ENCODE assay signal across 8 cellular contexts in the genomic region with DNA sequence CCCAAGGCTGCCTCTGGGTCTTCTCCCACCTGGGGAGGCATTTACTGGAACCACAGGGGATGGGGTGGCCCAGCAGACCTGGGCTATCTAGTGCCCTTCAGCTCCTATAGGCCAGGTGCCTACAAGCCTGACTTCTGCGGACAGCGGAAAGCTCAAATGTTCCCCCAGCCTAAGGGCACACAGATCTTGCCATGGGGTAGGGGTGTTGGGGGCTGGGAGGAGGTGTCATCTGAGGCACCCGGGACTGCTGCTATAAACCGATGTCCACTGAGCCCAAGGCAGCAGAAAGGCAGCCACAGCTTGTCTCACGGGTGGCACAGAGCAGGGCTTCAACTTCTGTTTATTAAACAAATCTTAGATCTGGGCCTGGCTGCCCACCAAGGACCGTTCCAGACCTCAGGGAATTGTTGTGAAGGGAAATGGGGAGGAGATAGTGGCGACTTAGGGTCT. TPM values are rescaled to one million over a fixed set of nuclear protein-coding genes. Genes with fewer than 3 reads are reported as not detected.
A peak's percentile ranks its signal among the peaks of the same experiment; 100 is the strongest.
DNase-seq lines count a peak whose midpoint lies in the region; ATAC-seq and TF ChIP-seq lines count a peak whose summit lies in the region.

No MANE protein-coding gene starts in this region.

- peaks cover 15% of the 10 kb centered on the region for H3K27me3 Mint-ChIP-seq in stimulated activated naive CD8-positive, alpha-beta T cell treated with anti-CD3 and anti-CD28 coated beads, Interleukin-15, amount 100 ng/mL, for 72 hours

- H3K27ac Mint-ChIP-seq in stimulated activated naive CD8-positive, alpha-beta T cell treated with anti-CD3 and anti-CD28 coated beads, Interleukin-15, amount 100 ng/mL, for 72 hours, result no peak overlapping the region

- no peaks in the 10 kb centered on the region for H3K36me3 ChIP-seq in ES-I3 (ENCODE audit: insufficient read depth, low read length)

- H3K9me3 ChIP-seq in ES-I3 (ENCODE audit: control insufficient read depth, insufficient read depth, low read length), result no peaks in the 10 kb centered on the region

- DNase-seq in foreskin fibroblast, result peak in 1 of 2 donors; percentile 22
- no peak for DNase-seq in skeletal muscle cell (ENCODE audit: low read depth)
- no peak for DNase-seq in stimulated activated naive CD8-positive, alpha-beta T cell treated with anti-CD3 and anti-CD28 coated beads, Interleukin-15, amount 100 ng/mL, for 72 hours
- no peak for DNase-seq in HK-2 (ENCODE audit: unreplicated experiment)
- DNase-seq in omental fat pad (ENCODE audit: low spot score), result no peak

- H3K4me1 Mint-ChIP-seq in stimulated activated naive CD8-positive, alpha-beta T cell treated with anti-CD3 and anti-CD28 coated beads, Interleukin-15, amount 100 ng/mL, for 72 hours, result peaks cover 65% of the 10 kb centered on the region

- peak overlapping the region; percentile 76; the same call in 1 of the 2 replicates for H3K9ac ChIP-seq in ES-I3 (ENCODE audit: low read depth, low read length)

- H3K27ac ChIP-seq in VCaP, result peak overlapping the region; percentile 94

- H3K4me3 ChIP-seq in foreskin fibroblast (ENCODE audit: low read depth in 1 of 2, low read length in 2 of 2), result peak overlapping the region; percentile 40 to 52
- peak overlapping the region; percentile 39 for H3K4me3 ChIP-seq in skeletal muscle cell (ENCODE audit: low read depth, low read length)

- no peak overlapping the region for H3K4me3 Mint-ChIP-seq in stimulated activated naive CD8-positive, alpha-beta T cell treated with anti-CD3 and anti-CD28 coated beads, Interleukin-15, amount 100 ng/mL, for 72 hours

- TF ChIP-seq CTCF in VCaP (conservative IDR thresholded peaks at IDR 0.05) (no peak), foreskin fibroblast (IDR thresholded peaks at IDR 0.05; ENCODE audit: low read depth, low read length) (no peak), omental fat pad (IDR thresholded peaks at IDR 0.05) (no peak)

- no peak for ATAC-seq in stimulated activated naive CD8-positive, alpha-beta T cell treated with anti-CD3 and anti-CD28 coated beads, Interleukin-15, amount 100 ng/mL, for 72 hours
- ATAC-seq in HG02798 (IDR thresholded peaks at IDR 0.05; ENCODE audit: poor library complexity, unreplicated experiment), result no peak
- ATAC-seq in omental fat pad (ENCODE audit: low FRiP score), result no peak

- H3K4me1 ChIP-seq in ES-I3 (ENCODE audit: insufficient read depth, low read length), result peaks cover 25% of the 10 kb centered on the region; the same call in 1 of the 2 replicates

- H3K9me3 Mint-ChIP-seq in stimulated activated naive CD8-positive, alpha-beta T cell treated with anti-CD3 and anti-CD28 coated beads, Interleukin-15, amount 100 ng/mL, for 72 hours, result no peaks in the 10 kb centered on the region

RNA-seq across cellular contexts. Expression of a gene that starts 3.6 kb away (rescaled TPM):
- total RNA-seq in omental fat pad, result 100 to 1,000 TPM; 194 to 367 (median 207) TPM

RNA-seq across cellular contexts. Expression of a gene that starts 27.6 kb away (rescaled TPM):
- 100 to 1,000 TPM; 103 to 279 (median 153) TPM for total RNA-seq in omental fat pad

RNA-seq across cellular contexts. Expression of a gene that starts 32.8 kb away (rescaled TPM):
- total RNA-seq in omental fat pad, result 100 to 1,000 TPM in 2 of 4 donors, 10 to 100 TPM in 2; 84.5 to 104 (median 95.7) TPM
